ENCODE assay signal across 2 cellular contexts in the genomic region with DNA sequence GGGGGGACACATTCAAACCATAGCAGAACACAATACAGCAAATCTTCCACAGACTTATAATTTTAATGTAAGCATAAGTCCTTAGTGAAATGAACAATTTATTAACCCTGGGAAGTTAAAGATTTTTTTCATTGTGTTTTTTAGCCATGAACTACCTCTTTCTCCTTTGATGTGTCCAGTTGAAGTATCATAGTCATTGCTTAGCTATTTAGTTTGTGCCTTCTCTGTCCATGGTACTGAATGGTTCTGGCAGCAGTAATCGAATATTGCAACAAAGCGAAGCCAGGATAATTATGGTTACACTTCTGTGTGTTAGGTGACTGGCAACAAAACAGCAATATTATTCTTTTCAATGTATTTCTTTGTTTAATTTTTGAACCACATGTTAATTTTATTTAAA.
A peak's percentile ranks its signal among the peaks of the same experiment; 100 is the strongest.
TF ChIP-seq lines count a peak whose summit lies in the region.

No MANE protein-coding gene starts in this region.

TF ChIP-seq in HepG2, 621 proteins besides CTCF, POLR2A, EP300 and RAD21 (continued from another document and continues in another):
- TF ChIP-seq, protein P1, sequence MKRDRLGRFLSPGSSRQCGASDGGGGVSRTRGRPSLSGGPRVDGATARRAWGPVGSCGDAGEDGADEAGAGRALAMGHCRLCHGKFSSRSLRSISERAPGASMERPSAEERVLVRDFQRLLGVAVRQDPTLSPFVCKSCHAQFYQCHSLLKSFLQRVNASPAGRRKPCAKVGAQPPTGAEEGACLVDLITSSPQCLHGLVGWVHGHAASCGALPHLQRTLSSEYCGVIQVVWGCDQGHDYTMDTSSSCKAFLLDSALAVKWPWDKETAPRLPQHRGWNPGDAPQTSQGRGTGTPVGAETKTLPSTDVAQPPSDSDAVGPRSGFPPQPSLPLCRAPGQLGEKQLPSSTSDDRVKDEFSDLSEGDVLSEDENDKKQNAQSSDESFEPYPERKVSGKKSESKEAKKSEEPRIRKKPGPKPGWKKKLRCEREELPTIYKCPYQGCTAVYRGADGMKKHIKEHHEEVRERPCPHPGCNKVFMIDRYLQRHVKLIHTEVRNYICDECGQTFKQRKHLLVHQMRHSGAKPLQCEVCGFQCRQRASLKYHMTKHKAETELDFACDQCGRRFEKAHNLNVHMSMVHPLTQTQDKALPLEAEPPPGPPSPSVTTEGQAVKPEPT (CRISPR knock-in tag; IDR thresholded peaks at IDR 0.05; ENCODE audit: low read depth): no peak
- no peak for TF ChIP-seq SOX13 (IDR thresholded peaks at IDR 0.05)
- peak in 1 of 2 experiments; percentile 28; a peak in 1 of 4 replicates for TF ChIP-seq SOX13 (CRISPR knock-in tag; conservative IDR thresholded peaks at IDR 0.05 in 1 of 2, IDR thresholded peaks at IDR 0.05 in 1 of 2)
- TF ChIP-seq HOXA5 (CRISPR knock-in tag; IDR thresholded peaks at IDR 0.05): no peak
- TF ChIP-seq STAT5B (CRISPR knock-in tag; IDR thresholded peaks at IDR 0.05): 0 out of 2 replicates have a peak, but pooled peaks have one; percentile 47
- 0 out of 2 replicates have a peak, but pooled peaks have one; percentile 29 for TF ChIP-seq ZNF430 (CRISPR knock-in tag; IDR thresholded peaks at IDR 0.05)
- TF ChIP-seq, protein P2, sequence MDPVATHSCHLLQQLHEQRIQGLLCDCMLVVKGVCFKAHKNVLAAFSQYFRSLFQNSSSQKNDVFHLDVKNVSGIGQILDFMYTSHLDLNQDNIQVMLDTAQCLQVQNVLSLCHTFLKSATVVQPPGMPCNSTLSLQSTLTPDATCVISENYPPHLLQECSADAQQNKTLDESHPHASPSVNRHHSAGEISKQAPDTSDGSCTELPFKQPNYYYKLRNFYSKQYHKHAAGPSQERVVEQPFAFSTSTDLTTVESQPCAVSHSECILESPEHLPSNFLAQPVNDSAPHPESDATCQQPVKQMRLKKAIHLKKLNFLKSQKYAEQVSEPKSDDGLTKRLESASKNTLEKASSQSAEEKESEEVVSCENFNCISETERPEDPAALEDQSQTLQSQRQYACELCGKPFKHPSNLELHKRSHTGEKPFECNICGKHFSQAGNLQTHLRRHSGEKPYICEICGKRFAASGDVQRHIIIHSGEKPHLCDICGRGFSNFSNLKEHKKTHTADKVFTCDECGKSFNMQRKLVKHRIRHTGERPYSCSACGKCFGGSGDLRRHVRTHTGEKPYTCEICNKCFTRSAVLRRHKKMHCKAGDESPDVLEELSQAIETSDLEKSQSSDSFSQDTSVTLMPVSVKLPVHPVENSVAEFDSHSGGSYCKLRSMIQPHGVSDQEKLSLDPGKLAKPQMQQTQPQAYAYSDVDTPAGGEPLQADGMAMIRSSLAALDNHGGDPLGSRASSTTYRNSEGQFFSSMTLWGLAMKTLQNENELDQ (CRISPR knock-in tag; IDR thresholded peaks at IDR 0.05; ENCODE audit: borderline replicate concordance): 0 out of 2 replicates have a peak, but pooled peaks have one; percentile 27
- TF ChIP-seq SPEN (CRISPR knock-in tag; IDR thresholded peaks at IDR 0.05; ENCODE audit: low read depth): no peak
- no peak for TF ChIP-seq ZNF619 (CRISPR knock-in tag; IDR thresholded peaks at IDR 0.05)
- TF ChIP-seq, protein P3, sequence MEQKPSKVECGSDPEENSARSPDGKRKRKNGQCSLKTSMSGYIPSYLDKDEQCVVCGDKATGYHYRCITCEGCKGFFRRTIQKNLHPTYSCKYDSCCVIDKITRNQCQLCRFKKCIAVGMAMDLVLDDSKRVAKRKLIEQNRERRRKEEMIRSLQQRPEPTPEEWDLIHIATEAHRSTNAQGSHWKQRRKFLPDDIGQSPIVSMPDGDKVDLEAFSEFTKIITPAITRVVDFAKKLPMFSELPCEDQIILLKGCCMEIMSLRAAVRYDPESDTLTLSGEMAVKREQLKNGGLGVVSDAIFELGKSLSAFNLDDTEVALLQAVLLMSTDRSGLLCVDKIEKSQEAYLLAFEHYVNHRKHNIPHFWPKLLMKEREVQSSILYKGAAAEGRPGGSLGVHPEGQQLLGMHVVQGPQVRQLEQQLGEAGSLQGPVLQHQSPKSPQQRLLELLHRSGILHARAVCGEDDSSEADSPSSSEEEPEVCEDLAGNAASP (CRISPR knock-in tag; IDR thresholded peaks at IDR 0.05; ENCODE audit: borderline replicate concordance): 0 out of 2 replicates have a peak, but pooled peaks have one; percentile 36
- TF ChIP-seq ZNF331 (CRISPR knock-in tag; IDR thresholded peaks at IDR 0.05): 0 out of 2 replicates have a peak, but pooled peaks have one; percentile 41
- 0 out of 2 replicates have a peak, but pooled peaks have one; percentile 29 for TF ChIP-seq ZNF644 (CRISPR knock-in tag; IDR thresholded peaks at IDR 0.05; ENCODE audit: low read depth)
- TF ChIP-seq KMT2B (CRISPR knock-in tag; IDR thresholded peaks at IDR 0.05): 0 out of 2 replicates have a peak, but pooled peaks have one; percentile 26
- TF ChIP-seq, protein P4, sequence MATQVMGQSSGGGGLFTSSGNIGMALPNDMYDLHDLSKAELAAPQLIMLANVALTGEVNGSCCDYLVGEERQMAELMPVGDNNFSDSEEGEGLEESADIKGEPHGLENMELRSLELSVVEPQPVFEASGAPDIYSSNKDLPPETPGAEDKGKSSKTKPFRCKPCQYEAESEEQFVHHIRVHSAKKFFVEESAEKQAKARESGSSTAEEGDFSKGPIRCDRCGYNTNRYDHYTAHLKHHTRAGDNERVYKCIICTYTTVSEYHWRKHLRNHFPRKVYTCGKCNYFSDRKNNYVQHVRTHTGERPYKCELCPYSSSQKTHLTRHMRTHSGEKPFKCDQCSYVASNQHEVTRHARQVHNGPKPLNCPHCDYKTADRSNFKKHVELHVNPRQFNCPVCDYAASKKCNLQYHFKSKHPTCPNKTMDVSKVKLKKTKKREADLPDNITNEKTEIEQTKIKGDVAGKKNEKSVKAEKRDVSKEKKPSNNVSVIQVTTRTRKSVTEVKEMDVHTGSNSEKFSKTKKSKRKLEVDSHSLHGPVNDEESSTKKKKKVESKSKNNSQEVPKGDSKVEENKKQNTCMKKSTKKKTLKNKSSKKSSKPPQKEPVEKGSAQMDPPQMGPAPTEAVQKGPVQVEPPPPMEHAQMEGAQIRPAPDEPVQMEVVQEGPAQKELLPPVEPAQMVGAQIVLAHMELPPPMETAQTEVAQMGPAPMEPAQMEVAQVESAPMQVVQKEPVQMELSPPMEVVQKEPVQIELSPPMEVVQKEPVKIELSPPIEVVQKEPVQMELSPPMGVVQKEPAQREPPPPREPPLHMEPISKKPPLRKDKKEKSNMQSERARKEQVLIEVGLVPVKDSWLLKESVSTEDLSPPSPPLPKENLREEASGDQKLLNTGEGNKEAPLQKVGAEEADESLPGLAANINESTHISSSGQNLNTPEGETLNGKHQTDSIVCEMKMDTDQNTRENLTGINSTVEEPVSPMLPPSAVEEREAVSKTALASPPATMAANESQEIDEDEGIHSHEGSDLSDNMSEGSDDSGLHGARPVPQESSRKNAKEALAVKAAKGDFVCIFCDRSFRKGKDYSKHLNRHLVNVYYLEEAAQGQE (IDR thresholded peaks at IDR 0.05; ENCODE audit: borderline replicate concordance in 1 of 2, low read depth in 1 of 2, low read length in 2 of 2): peak; percentile 78 to 98
- TF ChIP-seq ZNF652 (CRISPR knock-in tag; IDR thresholded peaks at IDR 0.05; ENCODE audit: borderline replicate concordance, low read depth): no peak
- no peak for TF ChIP-seq RARG (CRISPR knock-in tag; IDR thresholded peaks at IDR 0.05; ENCODE audit: low read depth)
- peak; percentile 90; the same call in 1 of the 2 replicates for TF ChIP-seq KLF6 (CRISPR knock-in tag; IDR thresholded peaks at IDR 0.05)
- peak; percentile 65; the same call in 1 of the 2 replicates for TF ChIP-seq SATB2 (CRISPR knock-in tag; IDR thresholded peaks at IDR 0.05)

TF ChIP-seq in WTC11, 78 proteins besides CTCF, POLR2A, EP300 and RAD21 (continued from another document):
- TF ChIP-seq, protein P5, sequence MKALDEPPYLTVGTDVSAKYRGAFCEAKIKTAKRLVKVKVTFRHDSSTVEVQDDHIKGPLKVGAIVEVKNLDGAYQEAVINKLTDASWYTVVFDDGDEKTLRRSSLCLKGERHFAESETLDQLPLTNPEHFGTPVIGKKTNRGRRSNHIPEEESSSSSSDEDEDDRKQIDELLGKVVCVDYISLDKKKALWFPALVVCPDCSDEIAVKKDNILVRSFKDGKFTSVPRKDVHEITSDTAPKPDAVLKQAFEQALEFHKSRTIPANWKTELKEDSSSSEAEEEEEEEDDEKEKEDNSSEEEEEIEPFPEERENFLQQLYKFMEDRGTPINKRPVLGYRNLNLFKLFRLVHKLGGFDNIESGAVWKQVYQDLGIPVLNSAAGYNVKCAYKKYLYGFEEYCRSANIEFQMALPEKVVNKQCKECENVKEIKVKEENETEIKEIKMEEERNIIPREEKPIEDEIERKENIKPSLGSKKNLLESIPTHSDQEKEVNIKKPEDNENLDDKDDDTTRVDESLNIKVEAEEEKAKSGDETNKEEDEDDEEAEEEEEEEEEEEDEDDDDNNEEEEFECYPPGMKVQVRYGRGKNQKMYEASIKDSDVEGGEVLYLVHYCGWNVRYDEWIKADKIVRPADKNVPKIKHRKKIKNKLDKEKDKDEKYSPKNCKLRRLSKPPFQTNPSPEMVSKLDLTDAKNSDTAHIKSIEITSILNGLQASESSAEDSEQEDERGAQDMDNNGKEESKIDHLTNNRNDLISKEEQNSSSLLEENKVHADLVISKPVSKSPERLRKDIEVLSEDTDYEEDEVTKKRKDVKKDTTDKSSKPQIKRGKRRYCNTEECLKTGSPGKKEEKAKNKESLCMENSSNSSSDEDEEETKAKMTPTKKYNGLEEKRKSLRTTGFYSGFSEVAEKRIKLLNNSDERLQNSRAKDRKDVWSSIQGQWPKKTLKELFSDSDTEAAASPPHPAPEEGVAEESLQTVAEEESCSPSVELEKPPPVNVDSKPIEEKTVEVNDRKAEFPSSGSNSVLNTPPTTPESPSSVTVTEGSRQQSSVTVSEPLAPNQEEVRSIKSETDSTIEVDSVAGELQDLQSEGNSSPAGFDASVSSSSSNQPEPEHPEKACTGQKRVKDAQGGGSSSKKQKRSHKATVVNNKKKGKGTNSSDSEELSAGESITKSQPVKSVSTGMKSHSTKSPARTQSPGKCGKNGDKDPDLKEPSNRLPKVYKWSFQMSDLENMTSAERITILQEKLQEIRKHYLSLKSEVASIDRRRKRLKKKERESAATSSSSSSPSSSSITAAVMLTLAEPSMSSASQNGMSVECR (CRISPR knock-in tag; IDR thresholded peaks at IDR 0.05; ENCODE audit: borderline replicate concordance): no peak
- TF ChIP-seq FOXP1 (CRISPR knock-in tag; IDR thresholded peaks at IDR 0.05; ENCODE audit: borderline replicate concordance): no peak
- TF ChIP-seq, protein P6, sequence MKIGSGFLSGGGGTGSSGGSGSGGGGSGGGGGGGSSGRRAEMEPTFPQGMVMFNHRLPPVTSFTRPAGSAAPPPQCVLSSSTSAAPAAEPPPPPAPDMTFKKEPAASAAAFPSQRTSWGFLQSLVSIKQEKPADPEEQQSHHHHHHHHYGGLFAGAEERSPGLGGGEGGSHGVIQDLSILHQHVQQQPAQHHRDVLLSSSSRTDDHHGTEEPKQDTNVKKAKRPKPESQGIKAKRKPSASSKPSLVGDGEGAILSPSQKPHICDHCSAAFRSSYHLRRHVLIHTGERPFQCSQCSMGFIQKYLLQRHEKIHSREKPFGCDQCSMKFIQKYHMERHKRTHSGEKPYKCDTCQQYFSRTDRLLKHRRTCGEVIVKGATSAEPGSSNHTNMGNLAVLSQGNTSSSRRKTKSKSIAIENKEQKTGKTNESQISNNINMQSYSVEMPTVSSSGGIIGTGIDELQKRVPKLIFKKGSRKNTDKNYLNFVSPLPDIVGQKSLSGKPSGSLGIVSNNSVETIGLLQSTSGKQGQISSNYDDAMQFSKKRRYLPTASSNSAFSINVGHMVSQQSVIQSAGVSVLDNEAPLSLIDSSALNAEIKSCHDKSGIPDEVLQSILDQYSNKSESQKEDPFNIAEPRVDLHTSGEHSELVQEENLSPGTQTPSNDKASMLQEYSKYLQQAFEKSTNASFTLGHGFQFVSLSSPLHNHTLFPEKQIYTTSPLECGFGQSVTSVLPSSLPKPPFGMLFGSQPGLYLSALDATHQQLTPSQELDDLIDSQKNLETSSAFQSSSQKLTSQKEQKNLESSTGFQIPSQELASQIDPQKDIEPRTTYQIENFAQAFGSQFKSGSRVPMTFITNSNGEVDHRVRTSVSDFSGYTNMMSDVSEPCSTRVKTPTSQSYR (CRISPR knock-in tag; IDR thresholded peaks at IDR 0.05): no peak
- no peak for TF ChIP-seq ZNF219 (CRISPR knock-in tag; IDR thresholded peaks at IDR 0.05; ENCODE audit: borderline replicate concordance)
- TF ChIP-seq, protein P7, sequence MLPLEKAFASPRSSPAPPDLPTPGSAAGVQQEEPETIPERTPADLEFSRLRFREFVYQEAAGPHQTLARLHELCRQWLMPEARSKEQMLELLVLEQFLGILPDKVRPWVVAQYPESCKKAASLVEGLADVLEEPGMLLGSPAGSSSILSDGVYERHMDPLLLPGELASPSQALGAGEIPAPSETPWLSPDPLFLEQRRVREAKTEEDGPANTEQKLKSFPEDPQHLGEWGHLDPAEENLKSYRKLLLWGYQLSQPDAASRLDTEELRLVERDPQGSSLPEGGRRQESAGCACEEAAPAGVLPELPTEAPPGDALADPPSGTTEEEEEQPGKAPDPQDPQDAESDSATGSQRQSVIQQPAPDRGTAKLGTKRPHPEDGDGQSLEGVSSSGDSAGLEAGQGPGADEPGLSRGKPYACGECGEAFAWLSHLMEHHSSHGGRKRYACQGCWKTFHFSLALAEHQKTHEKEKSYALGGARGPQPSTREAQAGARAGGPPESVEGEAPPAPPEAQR (CRISPR knock-in tag; IDR thresholded peaks at IDR 0.05): no peak
- TF ChIP-seq, protein P8, sequence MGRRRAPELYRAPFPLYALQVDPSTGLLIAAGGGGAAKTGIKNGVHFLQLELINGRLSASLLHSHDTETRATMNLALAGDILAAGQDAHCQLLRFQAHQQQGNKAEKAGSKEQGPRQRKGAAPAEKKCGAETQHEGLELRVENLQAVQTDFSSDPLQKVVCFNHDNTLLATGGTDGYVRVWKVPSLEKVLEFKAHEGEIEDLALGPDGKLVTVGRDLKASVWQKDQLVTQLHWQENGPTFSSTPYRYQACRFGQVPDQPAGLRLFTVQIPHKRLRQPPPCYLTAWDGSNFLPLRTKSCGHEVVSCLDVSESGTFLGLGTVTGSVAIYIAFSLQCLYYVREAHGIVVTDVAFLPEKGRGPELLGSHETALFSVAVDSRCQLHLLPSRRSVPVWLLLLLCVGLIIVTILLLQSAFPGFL (CRISPR knock-in tag; IDR thresholded peaks at IDR 0.05; ENCODE audit: borderline replicate concordance): no peak
- TF ChIP-seq, protein P9, sequence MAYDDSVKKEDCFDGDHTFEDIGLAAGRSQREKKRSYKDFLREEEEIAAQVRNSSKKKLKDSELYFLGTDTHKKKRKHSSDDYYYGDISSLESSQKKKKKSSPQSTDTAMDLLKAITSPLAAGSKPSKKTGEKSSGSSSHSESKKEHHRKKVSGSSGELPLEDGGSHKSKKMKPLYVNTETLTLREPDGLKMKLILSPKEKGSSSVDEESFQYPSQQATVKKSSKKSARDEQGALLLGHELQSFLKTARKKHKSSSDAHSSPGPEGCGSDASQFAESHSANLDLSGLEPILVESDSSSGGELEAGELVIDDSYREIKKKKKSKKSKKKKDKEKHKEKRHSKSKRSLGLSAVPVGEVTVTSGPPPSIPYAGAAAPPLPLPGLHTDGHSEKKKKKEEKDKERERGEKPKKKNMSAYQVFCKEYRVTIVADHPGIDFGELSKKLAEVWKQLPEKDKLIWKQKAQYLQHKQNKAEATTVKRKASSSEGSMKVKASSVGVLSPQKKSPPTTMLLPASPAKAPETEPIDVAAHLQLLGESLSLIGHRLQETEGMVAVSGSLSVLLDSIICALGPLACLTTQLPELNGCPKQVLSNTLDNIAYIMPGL (CRISPR knock-in tag; IDR thresholded peaks at IDR 0.05): no peak
